10 cellular contexts compared by ENCODE assay signal in genomic region chr6:144725731-144726522, GRCh38.
A peak's percentile ranks its signal among the peaks of the same experiment; 100 is the strongest.
DNase-seq lines count a peak whose midpoint lies in the region; ATAC-seq lines count a peak whose summit lies in the region.
"Had no signal": no experiment of that assay in that cellular context is flagged by ENCODE, and none has a peak within 500 bp of the region (broad histone marks: within the 10 kb centered on the region; RNA-seq: fewer than 3 reads in every experiment).

No MANE protein-coding gene starts in this region.

- intact Hi-C loops in activated T-helper 2 cell treated with anti-CD3 and anti-CD28 coated beads, Interferon-gamma antibody, Interleukin-2, Interleukin-4, amounts not matched to agents 10 μg/mL and 5 μg/mL and 100 μg/mL, durations not matched to agents 14 hours and 24 hours and 36 hours (cut with micrococcal nuclease) = loop anchor here (5.0 to 10.0 kb wide), 2 partner anchors 69 to 289 kb away; no protein-coding TSS in a partner anchor

- no peak overlapping the region for H3K4me3 ChIP-seq in MG63
- H3K4me3 ChIP-seq: thoracic aorta had no signal

- peak; percentile 55 for ATAC-seq in HG03039 (IDR thresholded peaks at IDR 0.05; ENCODE audit: unreplicated experiment)
- ATAC-seq in stimulated activated naive B cell treated with anti-CD40 and anti-IgM and Interleukin-4, amounts not matched to agents 10 μg/mL and 1 μg/mL and 100 μg/mL, for 72 hours (replicated peaks) = peak; percentile 66 to 79

- H3K27ac Mint-ChIP-seq in activated naive CD4-positive, alpha-beta T cell treated with anti-CD3 and anti-CD28 coated beads, Interleukin-2, amount 10 ng/mL, durations not matched to agents 7 days and 5 days = peak overlapping the region; percentile 63
- H3K27ac Mint-ChIP-seq in activated T-helper 2 cell treated with anti-CD3 and anti-CD28 coated beads, Interferon-gamma antibody, Interleukin-2, Interleukin-4, amounts not matched to agents 10 μg/mL and 5 μg/mL and 100 μg/mL, durations not matched to agents 14 hours and 24 hours and 36 hours = peak overlapping the region; percentile 60
- H3K27ac Mint-ChIP-seq in stimulated activated naive B cell treated with anti-CD40 and anti-IgM and Interleukin-4, amounts not matched to agents 10 μg/mL and 1 μg/mL and 100 μg/mL, for 72 hours = peak overlapping the region; percentile 80

- H3K4me1 Mint-ChIP-seq in activated naive CD4-positive, alpha-beta T cell treated with anti-CD3 and anti-CD28 coated beads, Interleukin-2, amount 10 ng/mL, durations not matched to agents 7 days and 5 days = peaks cover 35% of the 10 kb centered on the region
- peaks cover 41% of the 10 kb centered on the region for H3K4me1 Mint-ChIP-seq in activated T-helper 2 cell treated with anti-CD3 and anti-CD28 coated beads, Interferon-gamma antibody, Interleukin-2, Interleukin-4, amounts not matched to agents 10 μg/mL and 5 μg/mL and 100 μg/mL, durations not matched to agents 14 hours and 24 hours and 36 hours (ENCODE audit: low read depth)
- H3K4me1 Mint-ChIP-seq in stimulated activated naive B cell treated with anti-CD40 and anti-IgM and Interleukin-4, amounts not matched to agents 10 μg/mL and 1 μg/mL and 100 μg/mL, for 72 hours = peaks cover 35 to 42% of the 10 kb centered on the region in 2 donors

- H3K9me3 Mint-ChIP-seq in activated naive CD4-positive, alpha-beta T cell treated with anti-CD3 and anti-CD28 coated beads, Interleukin-2, amount 10 ng/mL, durations not matched to agents 7 days and 5 days = peaks cover 3% of the 10 kb centered on the region
- H3K9me3 Mint-ChIP-seq in activated T-helper 2 cell treated with anti-CD3 and anti-CD28 coated beads, Interferon-gamma antibody, Interleukin-2, Interleukin-4, amounts not matched to agents 10 μg/mL and 5 μg/mL and 100 μg/mL, durations not matched to agents 14 hours and 24 hours and 36 hours = no peaks in the 10 kb centered on the region
- H3K9me3 Mint-ChIP-seq in stimulated activated naive B cell treated with anti-CD40 and anti-IgM and Interleukin-4, amounts not matched to agents 10 μg/mL and 1 μg/mL and 100 μg/mL, for 72 hours = peaks cover 0 to 2% of the 10 kb centered on the region in 2 donors

- CTCF ChIA-PET in activated naive CD4-positive, alpha-beta T cell treated with anti-CD3 and anti-CD28 coated beads, Interleukin-2, amount 10 ng/mL, durations not matched to agents 7 days and 5 days (lab: Charles Lee) = no interaction called here

- DNase-seq in activated naive CD4-positive, alpha-beta T cell treated with anti-CD3 and anti-CD28 coated beads, Interleukin-2, amount 10 ng/mL, durations not matched to agents 7 days and 5 days = no peak
- DNase-seq in activated naive CD4-positive, alpha-beta T cell (lab: John Stamatoyannopoulos, UW) = no peak
- DNase-seq in activated T-helper 2 cell treated with anti-CD3 and anti-CD28 coated beads, Interferon-gamma antibody, Interleukin-2, Interleukin-4, amounts not matched to agents 10 μg/mL and 5 μg/mL and 100 μg/mL, durations not matched to agents 14 hours and 24 hours and 36 hours (ENCODE audit: low spot score) = no peak
- no peak for DNase-seq in stimulated activated naive B cell treated with anti-CD40 and anti-IgM and Interleukin-4, amounts not matched to agents 10 μg/mL and 1 μg/mL and 100 μg/mL, for 72 hours
- no peak for DNase-seq in NCI-H1694 (lab: John Stamatoyannopoulos, UW)
- DNase-seq in MG63 = no peak
- DNase-seq in H4 (ENCODE audit: low spot score) = no peak

- peaks cover 25% of the 10 kb centered on the region for H3K36me3 Mint-ChIP-seq in activated naive CD4-positive, alpha-beta T cell treated with anti-CD3 and anti-CD28 coated beads, Interleukin-2, amount 10 ng/mL, durations not matched to agents 7 days and 5 days
- peaks cover 33% of the 10 kb centered on the region for H3K36me3 Mint-ChIP-seq in activated T-helper 2 cell treated with anti-CD3 and anti-CD28 coated beads, Interferon-gamma antibody, Interleukin-2, Interleukin-4, amounts not matched to agents 10 μg/mL and 5 μg/mL and 100 μg/mL, durations not matched to agents 14 hours and 24 hours and 36 hours (ENCODE audit: low read depth)
- peaks cover 8 to 25% of the 10 kb centered on the region in 2 donors for H3K36me3 Mint-ChIP-seq in stimulated activated naive B cell treated with anti-CD40 and anti-IgM and Interleukin-4, amounts not matched to agents 10 μg/mL and 1 μg/mL and 100 μg/mL, for 72 hours

- no peaks in the 10 kb centered on the region for H3K9me3 ChIP-seq in MG63
- H3K9me3 ChIP-seq: Caco-2, thoracic aorta had no signal

- no peak overlapping the region for H3K4me3 Mint-ChIP-seq in activated naive CD4-positive, alpha-beta T cell treated with anti-CD3 and anti-CD28 coated beads, Interleukin-2, amount 10 ng/mL, durations not matched to agents 7 days and 5 days
- no peak overlapping the region for H3K4me3 Mint-ChIP-seq in activated T-helper 2 cell treated with anti-CD3 and anti-CD28 coated beads, Interferon-gamma antibody, Interleukin-2, Interleukin-4, amounts not matched to agents 10 μg/mL and 5 μg/mL and 100 μg/mL, durations not matched to agents 14 hours and 24 hours and 36 hours (ENCODE audit: low read depth)
- H3K4me3 Mint-ChIP-seq in stimulated activated naive B cell treated with anti-CD40 and anti-IgM and Interleukin-4, amounts not matched to agents 10 μg/mL and 1 μg/mL and 100 μg/mL, for 72 hours = peak overlapping the region; percentile 26 to 47

- no peaks in the 10 kb centered on the region for H3K36me3 ChIP-seq in MG63
- H3K36me3 ChIP-seq: thoracic aorta had no signal

- no peaks in the 10 kb centered on the region for H3K27me3 Mint-ChIP-seq in activated naive CD4-positive, alpha-beta T cell treated with anti-CD3 and anti-CD28 coated beads, Interleukin-2, amount 10 ng/mL, durations not matched to agents 7 days and 5 days
- no peaks in the 10 kb centered on the region for H3K27me3 Mint-ChIP-seq in activated T-helper 2 cell treated with anti-CD3 and anti-CD28 coated beads, Interferon-gamma antibody, Interleukin-2, Interleukin-4, amounts not matched to agents 10 μg/mL and 5 μg/mL and 100 μg/mL, durations not matched to agents 14 hours and 24 hours and 36 hours (ENCODE audit: low read depth)
- H3K27me3 Mint-ChIP-seq in stimulated activated naive B cell treated with anti-CD40 and anti-IgM and Interleukin-4, amounts not matched to agents 10 μg/mL and 1 μg/mL and 100 μg/mL, for 72 hours = no peaks in the 10 kb centered on the region

- no peaks in the 10 kb centered on the region for H3K27me3 ChIP-seq in MG63

Comparison
In these comparisons a context has a peak if more than half of its experiments do, and no peak if none do; other contexts are left out.
1. H3K4me3 Mint-ChIP-seq: peak in stimulated activated naive B cell treated with anti-CD40 and anti-IgM and Interleukin-4, amounts not matched to agents 10 μg/mL and 1 μg/mL and 100 μg/mL, for 72 hours (2 of 2); none in activated naive CD4-positive, alpha-beta T cell treated with anti-CD3 and anti-CD28 coated beads, Interleukin-2, amount 10 ng/mL, durations not matched to agents 7 days and 5 days (single experiment) and activated T-helper 2 cell treated with anti-CD3 and anti-CD28 coated beads, Interferon-gamma antibody, Interleukin-2, Interleukin-4, amounts not matched to agents 10 μg/mL and 5 μg/mL and 100 μg/mL, durations not matched to agents 14 hours and 24 hours and 36 hours (single experiment).
2. Peak in every context shown above with its lines, with median percentiles within 50 percentile points of each other: H3K27ac Mint-ChIP-seq.